16 cellular contexts compared by ENCODE assay signal in the genomic region with DNA sequence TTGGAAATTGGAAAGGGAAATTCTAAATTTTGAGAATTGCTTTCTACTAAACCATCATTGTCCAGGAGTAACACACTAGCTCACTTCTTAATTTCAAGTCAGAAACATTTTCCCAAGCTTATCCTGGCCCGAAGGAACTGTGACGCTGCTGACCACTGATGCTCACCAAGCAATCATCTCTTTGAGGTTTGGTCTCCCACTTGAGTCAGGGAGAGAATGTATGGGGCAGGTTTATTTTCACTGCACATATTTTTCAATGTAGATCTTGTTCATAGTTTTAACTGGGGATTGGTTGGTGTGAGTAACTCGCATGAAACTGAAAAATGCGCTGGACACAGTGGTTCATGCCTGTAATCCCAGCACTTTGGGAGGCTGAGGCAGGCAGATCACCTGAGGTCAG. TPM values are rescaled to one million over a fixed set of nuclear protein-coding genes. Genes with fewer than 3 reads are reported as not detected.
"Had no signal": no experiment of that assay in that cellular context is flagged by ENCODE, and none has a peak within 500 bp of the region (broad histone marks: within the 10 kb centered on the region; RNA-seq: fewer than 3 reads in every experiment).

No MANE protein-coding gene starts in this region.

- H3K27ac Mint-ChIP-seq: activated CD8-positive, alpha-beta T cell treated with anti-CD3 and anti-CD28 coated beads for 36 hours; activated T-helper 1 cell treated with anti-CD3 and anti-CD28 coated beads, Interleukin-12 subunit alpha, Interleukin-12 subunit beta, Interleukin-2, Interleukin-4 antibody, amounts not matched to agents 30 ng/mL and 10 ng/mL and 1 ng/mL, durations not matched to agents 14 hours and 24 hours and 36 hours; brain had no signal

- H3K27me3 ChIP-seq: ovary, suprapubic skin, upper lobe of left lung had no signal

- H3K36me3 ChIP-seq: ovary, suprapubic skin, upper lobe of left lung had no signal

- H3K27me3 Mint-ChIP-seq: activated CD8-positive, alpha-beta T cell treated with anti-CD3 and anti-CD28 coated beads for 36 hours had no signal

- ATAC-seq: activated CD8-positive, alpha-beta T cell treated with anti-CD3 and anti-CD28 coated beads for 36 hours; stimulated activated naive CD8-positive, alpha-beta T cell treated with anti-CD3 and anti-CD28 coated beads, Interleukin-15, Interleukin-2, amounts not matched to agents 100 U/mL and 50 U/mL, for 24 hours had no signal

- H3K4me1 Mint-ChIP-seq: brain, neural crest cell had no signal

- DNase-seq: activated CD8-positive, alpha-beta memory T cell treated with anti-CD3 and anti-CD28 coated beads, Interleukin-2, amount 50 U/mL, for 4 hours; activated CD8-positive, alpha-beta T cell treated with anti-CD3 and anti-CD28 coated beads for 36 hours; activated naive CD4-positive, alpha-beta T cell; dermis blood vessel endothelial cell; foreskin fibroblast; glutamatergic neuron; ovary; stimulated activated CD4-positive, alpha-beta T cell treated with anti-CD3 and anti-CD28 coated beads, Interleukin-12 subunit alpha, Interleukin-12 subunit beta, amount 100 ng/mL, for 4 hours; stimulated activated naive CD8-positive, alpha-beta T cell treated with anti-CD3 and anti-CD28 coated beads, Interleukin-15, Interleukin-2, amounts not matched to agents 100 U/mL and 50 U/mL, for 24 hours; T1000; upper lobe of left lung had no signal

- H3K9me3 ChIP-seq: ovary, suprapubic skin, upper lobe of left lung had no signal

- H3K36me3 Mint-ChIP-seq: brain had no signal

- H3K4me3 ChIP-seq: ovary, suprapubic skin, upper lobe of left lung had no signal

- H3K27ac ChIP-seq: ovary, suprapubic skin, upper lobe of left lung, VCaP had no signal

- H3K4me3 Mint-ChIP-seq: activated CD8-positive, alpha-beta T cell treated with anti-CD3 and anti-CD28 coated beads for 36 hours; activated T-helper 1 cell treated with anti-CD3 and anti-CD28 coated beads, Interleukin-12 subunit alpha, Interleukin-12 subunit beta, Interleukin-2, Interleukin-4 antibody, amounts not matched to agents 30 ng/mL and 10 ng/mL and 1 ng/mL, durations not matched to agents 14 hours and 24 hours and 36 hours; brain; neural crest cell had no signal

- H3K9me3 Mint-ChIP-seq: activated CD8-positive, alpha-beta T cell treated with anti-CD3 and anti-CD28 coated beads for 36 hours; brain; neural crest cell had no signal

RNA-seq across cellular contexts. Expression of gene RNASE10, which starts 12.9 kb away (rescaled TPM):
- total RNA-seq: suprapubic skin had no signal
